ENCODE assay signal across 8 cellular contexts in the genomic region with DNA sequence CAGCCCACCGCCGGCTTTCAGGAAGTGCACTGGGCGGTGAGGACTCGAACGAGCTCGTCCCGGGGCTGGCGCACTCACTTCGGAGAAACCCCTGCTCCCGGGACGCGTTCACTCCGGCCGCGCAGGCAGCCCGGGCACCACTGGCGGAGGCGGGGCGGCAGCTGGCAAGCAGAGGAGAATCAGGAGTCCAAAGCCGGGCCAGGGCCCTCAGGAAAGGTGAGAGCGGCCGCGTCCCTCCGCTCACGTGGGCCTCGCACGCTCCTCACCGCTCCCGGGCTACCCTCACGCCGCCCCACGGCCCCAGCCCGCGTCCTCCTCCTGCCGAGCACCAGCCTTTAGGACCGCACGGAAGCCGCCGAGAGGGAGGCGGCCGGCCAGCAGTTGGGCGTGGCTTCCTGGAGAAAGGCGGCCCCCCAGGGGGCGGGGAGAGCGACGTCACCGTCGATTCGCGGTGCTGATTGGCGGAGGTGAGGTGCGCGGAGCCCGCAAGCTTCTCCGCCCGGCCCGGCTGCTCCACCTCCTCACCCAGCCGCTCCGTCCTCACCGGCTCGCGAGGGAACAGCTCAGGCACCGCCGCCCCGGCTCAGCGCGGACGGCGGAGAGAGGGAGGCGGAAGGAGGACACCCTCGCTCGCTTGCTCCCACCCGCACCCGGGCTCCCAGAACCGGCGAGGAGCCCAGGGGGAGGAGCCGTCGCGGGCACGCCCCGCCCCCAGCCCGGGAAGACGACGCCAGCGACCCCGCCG.
DNase-seq lines count a peak whose midpoint lies in the region; ATAC-seq and TF ChIP-seq lines count a peak whose summit lies in the region.

A gene (plus strand): TSS at position 516 of the 745 bp plus-strand sequence. CDS start 400 bp downstream, outside the sequence.

- no peak for TF ChIP-seq CTCF in AG09309 (IDR thresholded peaks at IDR 0.05; ENCODE audit: control insufficient read depth, insufficient read depth, low read depth, low read length, missing control alignments)

- peaks cover 29% of the 10 kb centered on the region for H3K4me1 Mint-ChIP-seq in central memory CD8-positive, alpha-beta T cell

- H3K9me3 Mint-ChIP-seq in central memory CD8-positive, alpha-beta T cell: no peaks in the 10 kb centered on the region

- peak within 1 kb of the TSS; percentile 86 for H3K4me3 Mint-ChIP-seq in central memory CD8-positive, alpha-beta T cell

- ATAC-seq in GM19025 (IDR thresholded peaks at IDR 0.05; ENCODE audit: low read depth, unreplicated experiment) (peak; percentile 70), HG03342 (IDR thresholded peaks at IDR 0.05; ENCODE audit: unreplicated experiment) (peak; percentile 67)
- peak; percentile 75 for ATAC-seq in central memory CD8-positive, alpha-beta T cell (replicated peaks; ENCODE audit: extremely low read depth, poor library complexity, severe bottlenecking)

- peak; percentile 86 for DNase-seq in AG09309 (ENCODE audit: low read depth)
- peak; percentile 94 to 98 for DNase-seq in NCI-H446 (lab: John Stamatoyannopoulos, UW)
- DNase-seq in activated CD4-positive, CD25-positive, alpha-beta regulatory T cell treated with anti-CD3 and anti-CD28 coated beads, Interleukin-2, amount 50 U/mL, for 16 hours (ENCODE audit: low read depth, low spot score): peak; percentile 96
- peak; percentile 98 to 100 for DNase-seq in central memory CD8-positive, alpha-beta T cell (ENCODE audit: low spot score in 2 of 2)
- DNase-seq in iris pigment epithelial cell (ENCODE audit: low read depth): peak; percentile 98
- peak; percentile 98 for DNase-seq in stimulated activated CD4-positive, alpha-beta T cell treated with anti-CD3 and anti-CD28 coated beads, Interleukin-12 subunit alpha, Interleukin-12 subunit beta, amount 100 ng/mL, for 4 hours

- peaks cover 16% of the 10 kb centered on the region for H3K36me3 Mint-ChIP-seq in central memory CD8-positive, alpha-beta T cell (ENCODE audit: insufficient read depth)

- no peaks in the 10 kb centered on the region for H3K27me3 Mint-ChIP-seq in central memory CD8-positive, alpha-beta T cell

- H3K27ac Mint-ChIP-seq in central memory CD8-positive, alpha-beta T cell (ENCODE audit: low read depth): peak within 1 kb of the TSS; percentile 95

- H3K4me3 ChIP-seq in AG09309 (ENCODE audit: control insufficient read depth, low read depth, low read length): peak within 1 kb of the TSS; percentile 84

Comparison
In these comparisons a context has a peak if more than half of its experiments do, and no peak if none do; other contexts are left out.
1. Peak in every context shown above with its lines: DNase-seq, ATAC-seq and H3K4me3 ChIP-seq.